In genomic region chr1:29711582-29712274, GRCh38 we compare ENCODE assay signal across 10 cellular contexts.
DNase-seq lines count a peak whose midpoint lies in the region; ATAC-seq and TF ChIP-seq lines count a peak whose summit lies in the region.
"Had no signal": no experiment of that assay in that cellular context is flagged by ENCODE, and none has a peak within 500 bp of the region (broad histone marks: within the 10 kb centered on the region; RNA-seq: fewer than 3 reads in every experiment).

No MANE protein-coding gene starts in this region.

- H4K20me1 ChIP-seq in fibroblast of lung (ENCODE audit: control insufficient read depth, extremely low read depth, insufficient read depth, low read length) = no peaks in the 10 kb centered on the region

- no peaks in the 10 kb centered on the region for H3K36me3 Mint-ChIP-seq in type B pancreatic cell
- H3K36me3 Mint-ChIP-seq: immature natural killer cell had no signal

- H3K4me1 Mint-ChIP-seq in type B pancreatic cell (ENCODE audit: unreplicated experiment) = peaks cover 22% of the 10 kb centered on the region
- H3K4me1 Mint-ChIP-seq: immature natural killer cell had no signal

- H3K9me3 Mint-ChIP-seq in type B pancreatic cell = no peaks in the 10 kb centered on the region
- H3K9me3 Mint-ChIP-seq: immature natural killer cell had no signal

- DNase-seq in GM13977 (ENCODE audit: low spot score) (peak; percentile 54), RPMI7951 (ENCODE audit: low read depth) (peak; percentile 99), fibroblast of lung (ENCODE audit: low read depth in 2 of 2) (peak; percentile 60 to 96), type B pancreatic cell (ENCODE audit: extremely low spot score, unreplicated experiment) (no peak), NCI-H2029 treated with DMSO at 0.1 percent for 48 hours (lab: John Stamatoyannopoulos, UW) (no peak), gastrocnemius medialis (no peak), COLO668 (lab: John Stamatoyannopoulos, UW; ENCODE audit: unreplicated experiment) (no peak)
- DNase-seq: immature natural killer cell had no signal

- H2AFZ ChIP-seq in ACC112 (ENCODE audit: low read length, unreplicated experiment) = no peak overlapping the region
- H2AFZ ChIP-seq in fibroblast of lung (ENCODE audit: low read length) = no peak overlapping the region

- in situ Hi-C loops in GM13977 (cut with MboI; ENCODE audit: low pct_unique_long_range_greater_than_20kb, low sequenced_read_pairs, unreplicated experiment) (no loop called here), gastrocnemius medialis (cut with MboI; ENCODE audit: low sequenced_read_pairs in 4 of 4) (no loop called here)

- no peak overlapping the region for H3K4me2 ChIP-seq in fibroblast of lung (ENCODE audit: extremely low read depth, insufficient read depth, low read length)

- H3K27ac Mint-ChIP-seq in type B pancreatic cell = no peak overlapping the region
- H3K27ac Mint-ChIP-seq: immature natural killer cell had no signal

- ATAC-seq in gastrocnemius medialis = no peak

- H3K4me1 ChIP-seq in ACC112 (ENCODE audit: control insufficient read depth, insufficient read depth, low read length, unreplicated experiment) (peaks cover 50% of the 10 kb centered on the region), fibroblast of lung (ENCODE audit: control insufficient read depth, extremely low read depth, insufficient read depth, low read length) (peaks cover 21% of the 10 kb centered on the region), gastrocnemius medialis (no peaks in the 10 kb centered on the region)

- TF ChIP-seq CTCF in GM13977 (IDR thresholded peaks at IDR 0.05; ENCODE audit: extremely low read depth, insufficient read depth, missing control alignments) (no peak), fibroblast of lung (conservative IDR thresholded peaks at IDR 0.05 in 1 of 2, IDR thresholded peaks at IDR 0.05 in 1 of 2; ENCODE audit: low read depth in 1 of 2, low read length in 2 of 2) (no peak), type B pancreatic cell (conservative IDR thresholded peaks at IDR 0.05) (no peak), gastrocnemius medialis (IDR thresholded peaks at IDR 0.05 in 4 of 5, conservative IDR thresholded peaks at IDR 0.05 in 1 of 5) (no peak)

- H3K79me2 ChIP-seq in ACC112 (ENCODE audit: control insufficient read depth, insufficient read depth, low read length, unreplicated experiment) (no peaks in the 10 kb centered on the region), fibroblast of lung (ENCODE audit: control insufficient read depth, insufficient read depth, low read length) (no peaks in the 10 kb centered on the region)

- H3K36me3 ChIP-seq in ACC112 (ENCODE audit: insufficient read depth, low read length) (no peaks in the 10 kb centered on the region), fibroblast of lung (ENCODE audit: control insufficient read depth, insufficient read depth, low read length) (no peaks in the 10 kb centered on the region), gastrocnemius medialis (no peaks in the 10 kb centered on the region)
- H3K36me3 ChIP-seq: ascending aorta had no signal

- no peaks in the 10 kb centered on the region for H3K27me3 ChIP-seq in ACC112 (ENCODE audit: insufficient read depth, low read length)
- no peaks in the 10 kb centered on the region for H3K27me3 ChIP-seq in fibroblast of lung (ENCODE audit: control insufficient read depth, insufficient read depth, low read length)
- peaks cover 0 to 1% (median 0%) of the 10 kb centered on the region in 3 donors for H3K27me3 ChIP-seq in gastrocnemius medialis
- H3K27me3 ChIP-seq: ascending aorta had no signal

- H3K9ac ChIP-seq in fibroblast of lung (ENCODE audit: insufficient read depth, low read length) = no peak overlapping the region

- H3K4me3 ChIP-seq in ACC112 (ENCODE audit: low read depth, low read length) (no peak overlapping the region), fibroblast of lung (replicated peaks in 1 of 4; ENCODE audit: control extremely low read depth in 1 of 4, insufficient read depth in 1 of 4, low read depth in 3 of 4, low read length in 4 of 4) (no peak overlapping the region), gastrocnemius medialis (no peak overlapping the region)
- H3K4me3 ChIP-seq: ascending aorta had no signal

- intact Hi-C loops in gastrocnemius medialis (cut with DNase I; ENCODE audit: low total_unique reads) = no loop called here

- TF ChIP-seq POLR2A in gastrocnemius medialis (IDR thresholded peaks at IDR 0.05) = no peak

- H3K4me3 Mint-ChIP-seq in type B pancreatic cell = no peak overlapping the region
- H3K4me3 Mint-ChIP-seq: immature natural killer cell had no signal

- H3K27ac ChIP-seq in ACC112 (ENCODE audit: low read depth, low read length) (peak overlapping the region; percentile 55), fibroblast of lung (ENCODE audit: insufficient read depth, low read length) (no peak overlapping the region), gastrocnemius medialis (no peak overlapping the region)

- peaks cover 4% of the 10 kb centered on the region for H3K27me3 Mint-ChIP-seq in type B pancreatic cell

- H3K9me3 ChIP-seq in fibroblast of lung (ENCODE audit: control insufficient read depth, insufficient read depth, low read depth, low read length) (no peaks in the 10 kb centered on the region), gastrocnemius medialis (no peaks in the 10 kb centered on the region)
- H3K9me3 ChIP-seq: ascending aorta had no signal

Comparison
In these comparisons a context has a peak if more than half of its experiments do, and no peak if none do; other contexts are left out.
1. DNase-seq: peak in GM13977 (single experiment), RPMI7951 (single experiment) and fibroblast of lung (2 of 2); none in type B pancreatic cell (single experiment), NCI-H2029 treated with DMSO at 0.1 percent for 48 hours (single experiment), gastrocnemius medialis (0 of 2) and COLO668 (single experiment).